22 cellular contexts compared by ENCODE assay signal in genomic region chr7:54743580-54743979, GRCh38.
"Had no signal": no experiment of that assay in that cellular context is flagged by ENCODE, and none has a peak within 500 bp of the region (broad histone marks: within the 10 kb centered on the region; RNA-seq: fewer than 3 reads in every experiment).

No MANE protein-coding gene starts in this region.

- H3K4me3 Mint-ChIP-seq: activated CD4-positive, alpha-beta memory T cell treated with anti-CD3 and anti-CD28 coated beads, Interleukin-2, amount 10 ng/mL, durations not matched to agents 7 days and 5 days; activated naive CD4-positive, alpha-beta T cell treated with anti-CD3 and anti-CD28 coated beads, Interleukin-2, amount 10 ng/mL, durations not matched to agents 7 days and 5 days; activated T-cell treated with anti-CD3 and anti-CD28 coated beads, Interleukin-2, amount 50 U/mL, for 72 hours; naive B cell had no signal

- H2AFZ ChIP-seq: parathyroid adenoma had no signal

- H3K9me3 ChIP-seq: ascending aorta, heart right ventricle, lower lobe of right lung, upper lobe of left lung had no signal

- DNase-seq: activated CD4-positive, alpha-beta memory T cell treated with anti-CD3 and anti-CD28 coated beads, Interleukin-2, amount 10 ng/mL, durations not matched to agents 7 days and 5 days; activated CD4-positive, alpha-beta T cell treated with anti-CD3 and anti-CD28 coated beads for 48 hours; activated effector memory CD4-positive, alpha-beta T cell treated with Interleukin-2 at 50 U/mL for 16 hours; activated naive CD4-positive, alpha-beta T cell treated with anti-CD3 and anti-CD28 coated beads, Interleukin-2, amount 10 ng/mL, durations not matched to agents 7 days and 5 days; activated T-cell treated with anti-CD3 and anti-CD28 coated beads, Interleukin-2, amount 50 U/mL, for 72 hours; brain microvascular endothelial cell; caudate nucleus; effector memory CD4-positive, alpha-beta T cell; foreskin fibroblast; heart right ventricle; lower lobe of right lung; naive B cell; nucleus accumbens; right cardiac atrium; stimulated activated CD4-positive, alpha-beta T cell treated with anti-CD3 and anti-CD28 coated beads, Interleukin-4, amount 100 ng/mL, for 24 hours; stimulated activated naive CD4-positive, alpha-beta T cell treated with Interleukin-2 at 50 U/mL for 16 hours; T-helper 1 cell; T-helper 9 cell; upper lobe of left lung had no signal

- H3K27ac Mint-ChIP-seq: activated CD4-positive, alpha-beta memory T cell treated with anti-CD3 and anti-CD28 coated beads, Interleukin-2, amount 10 ng/mL, durations not matched to agents 7 days and 5 days; activated naive CD4-positive, alpha-beta T cell treated with anti-CD3 and anti-CD28 coated beads, Interleukin-2, amount 10 ng/mL, durations not matched to agents 7 days and 5 days; activated T-cell treated with anti-CD3 and anti-CD28 coated beads, Interleukin-2, amount 50 U/mL, for 72 hours; naive B cell had no signal

- H3K9me3 Mint-ChIP-seq: activated CD4-positive, alpha-beta memory T cell treated with anti-CD3 and anti-CD28 coated beads, Interleukin-2, amount 10 ng/mL, durations not matched to agents 7 days and 5 days; activated naive CD4-positive, alpha-beta T cell treated with anti-CD3 and anti-CD28 coated beads, Interleukin-2, amount 10 ng/mL, durations not matched to agents 7 days and 5 days; activated T-cell treated with anti-CD3 and anti-CD28 coated beads, Interleukin-2, amount 50 U/mL, for 72 hours; naive B cell had no signal

- H3K4me3 ChIP-seq: ascending aorta, heart right ventricle, lower lobe of right lung, upper lobe of left lung had no signal

- H3K27ac ChIP-seq: ascending aorta, brain microvascular endothelial cell, heart right ventricle, lower lobe of right lung, parathyroid adenoma, upper lobe of left lung had no signal

- H3K4me1 ChIP-seq: ascending aorta, heart right ventricle, lower lobe of right lung, parathyroid adenoma, upper lobe of left lung had no signal

- H3K27me3 ChIP-seq: ascending aorta, brain microvascular endothelial cell, heart right ventricle, upper lobe of left lung had no signal

- ATAC-seq: activated T-cell treated with anti-CD3 and anti-CD28 coated beads, Interleukin-2, amount 50 U/mL, for 72 hours; heart right ventricle; left lobe of liver; lower lobe of right lung; right cardiac atrium had no signal

- H3K4me1 Mint-ChIP-seq: activated naive CD4-positive, alpha-beta T cell treated with anti-CD3 and anti-CD28 coated beads, Interleukin-2, amount 10 ng/mL, durations not matched to agents 7 days and 5 days had no signal

- H3K9ac ChIP-seq: parathyroid adenoma had no signal

- H3K27me3 Mint-ChIP-seq: activated CD4-positive, alpha-beta memory T cell treated with anti-CD3 and anti-CD28 coated beads, Interleukin-2, amount 10 ng/mL, durations not matched to agents 7 days and 5 days; activated naive CD4-positive, alpha-beta T cell treated with anti-CD3 and anti-CD28 coated beads, Interleukin-2, amount 10 ng/mL, durations not matched to agents 7 days and 5 days; naive B cell had no signal
